Comparison of ENCODE assay signal across 12 cellular contexts in the genomic region with DNA sequence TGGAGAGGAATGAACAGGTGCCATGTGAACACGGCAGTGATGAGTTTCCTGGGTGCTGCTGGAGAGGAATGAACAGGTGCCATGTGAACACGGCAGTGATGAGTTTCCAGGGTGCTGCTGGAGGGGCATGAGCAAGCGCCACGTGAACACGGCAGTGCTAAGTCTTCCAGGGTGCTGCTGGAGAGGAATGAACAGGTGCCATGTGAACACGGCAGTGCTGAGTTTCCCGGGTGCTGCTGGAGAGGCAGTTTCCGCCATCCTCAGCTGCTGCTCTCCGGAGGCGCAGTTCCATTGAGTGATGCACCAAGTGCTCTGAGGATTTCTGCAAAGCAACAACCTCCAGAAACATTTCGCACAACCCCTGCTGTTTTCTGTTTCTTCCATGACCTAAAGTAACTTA.
"Had no signal": no experiment of that assay in that cellular context is flagged by ENCODE, and none has a peak within 500 bp of the region (broad histone marks: within the 10 kb centered on the region; RNA-seq: fewer than 3 reads in every experiment).

No MANE protein-coding gene starts in this region.

- DNase-seq: activated CD4-positive, alpha-beta memory T cell treated with anti-CD3 and anti-CD28 coated beads for 36 hours; activated CD8-positive, alpha-beta memory T cell treated with anti-CD3 and anti-CD28 coated beads, Interleukin-2, amount 10 ng/mL, durations not matched to agents 7 days and 5 days; activated effector memory CD4-positive, alpha-beta T cell treated with anti-CD3 and anti-CD28 coated beads, Interleukin-2, amount 50 U/mL, for 16 hours; activated T-cell treated with anti-CD3 and anti-CD28 coated beads, Interleukin-2, amount 50 U/mL, for 4 hours; midbrain; psoas muscle; right lobe of liver; WERI-Rb-1 had no signal

- H3K36me3 ChIP-seq: cardiac muscle cell, right lobe of liver, vagina, WERI-Rb-1 had no signal

- H3K4me3 ChIP-seq: cardiac muscle cell, gastroesophageal sphincter, lung, psoas muscle, right lobe of liver, vagina had no signal

- H3K27ac ChIP-seq: cardiac muscle cell, gastroesophageal sphincter, psoas muscle, right lobe of liver, vagina, WERI-Rb-1 had no signal

- H3K27me3 ChIP-seq: gastroesophageal sphincter, right lobe of liver, vagina had no signal

- H3K4me1 ChIP-seq: gastroesophageal sphincter, psoas muscle, right lobe of liver, vagina had no signal

- H3K9me3 ChIP-seq: gastroesophageal sphincter, psoas muscle, right lobe of liver, vagina had no signal
